13 cellular contexts compared by ENCODE assay signal in genomic region chr12:65509953-65510352, GRCh38.
"Had no signal": no experiment of that assay in that cellular context is flagged by ENCODE, and none has a peak within 500 bp of the region (broad histone marks: within the 10 kb centered on the region; RNA-seq: fewer than 3 reads in every experiment).

No MANE protein-coding gene starts in this region.

- H3K9me3 Mint-ChIP-seq: activated CD4-positive, alpha-beta memory T cell treated with anti-CD3 and anti-CD28 coated beads, Interleukin-2, amount 10 ng/mL, durations not matched to agents 7 days and 5 days; naive thymus-derived CD4-positive, alpha-beta T cell had no signal

- H3K27me3 Mint-ChIP-seq: activated CD4-positive, alpha-beta memory T cell treated with anti-CD3 and anti-CD28 coated beads, Interleukin-2, amount 10 ng/mL, durations not matched to agents 7 days and 5 days had no signal

- DNase-seq: activated CD4-positive, alpha-beta memory T cell treated with anti-CD3 and anti-CD28 coated beads, Interleukin-2, amount 10 ng/mL, durations not matched to agents 7 days and 5 days; activated CD8-positive, alpha-beta memory T cell treated with anti-CD3 and anti-CD28 coated beads, Interleukin-2, amount 50 U/mL, for 4 hours; activated naive CD4-positive, alpha-beta T cell; aorta; effector CD8-positive, alpha-beta T cell; lower lobe of right lung; naive thymus-derived CD4-positive, alpha-beta T cell; stimulated activated CD4-positive, alpha-beta T cell treated with anti-CD3 and anti-CD28 coated beads, Interleukin-4, amount 100 ng/mL, for 24 hours; T1000 had no signal

- FAIRE-seq: pancreas had no signal

- H3K27me3 ChIP-seq: colonic mucosa, pancreas, uterus had no signal

- H3K4me3 ChIP-seq: colonic mucosa, lower lobe of right lung, pancreas, uterus had no signal

- H3K4me1 Mint-ChIP-seq: activated CD4-positive, alpha-beta memory T cell treated with anti-CD3 and anti-CD28 coated beads, Interleukin-2, amount 10 ng/mL, durations not matched to agents 7 days and 5 days; naive thymus-derived CD4-positive, alpha-beta T cell had no signal

- H3K4me3 Mint-ChIP-seq: activated CD4-positive, alpha-beta memory T cell treated with anti-CD3 and anti-CD28 coated beads, Interleukin-2, amount 10 ng/mL, durations not matched to agents 7 days and 5 days; naive thymus-derived CD4-positive, alpha-beta T cell had no signal

- H3K9me3 ChIP-seq: colonic mucosa, lower lobe of right lung, pancreas, uterus had no signal

- ATAC-seq: lower lobe of right lung; naive thymus-derived CD4-positive, alpha-beta T cell had no signal

- H3K4me1 ChIP-seq: colonic mucosa, lower lobe of right lung, uterus had no signal

- H3K27ac Mint-ChIP-seq: activated CD4-positive, alpha-beta memory T cell treated with anti-CD3 and anti-CD28 coated beads, Interleukin-2, amount 10 ng/mL, durations not matched to agents 7 days and 5 days; naive thymus-derived CD4-positive, alpha-beta T cell had no signal

- H3K36me3 Mint-ChIP-seq: naive thymus-derived CD4-positive, alpha-beta T cell had no signal

- H3K27ac ChIP-seq: colonic mucosa, epithelial cell of prostate, lower lobe of right lung had no signal

- H3K36me3 ChIP-seq: colonic mucosa, lower lobe of right lung, pancreas, uterus had no signal
